In the genomic region with DNA sequence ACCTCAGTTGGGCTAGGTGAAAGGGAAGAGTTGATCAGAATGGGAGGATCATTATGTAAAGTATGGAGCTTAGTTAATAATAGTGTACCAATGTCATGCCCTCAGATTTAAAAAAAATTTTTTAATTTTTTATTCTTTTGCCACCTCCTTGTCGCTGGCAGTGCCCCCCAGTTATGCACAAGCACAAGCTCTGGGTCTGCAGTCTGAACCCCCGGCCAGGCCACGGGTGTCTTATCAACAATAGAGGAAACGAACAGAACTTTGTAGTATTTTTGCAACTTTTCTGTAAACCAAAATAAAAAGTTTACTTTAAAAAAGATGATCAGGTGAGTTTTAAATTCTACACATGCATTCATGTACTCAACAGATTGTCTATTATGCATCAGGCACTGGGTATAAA, we compare ENCODE assay signal across 10 cellular contexts. TPM values are rescaled to one million over a fixed set of nuclear protein-coding genes. Genes with fewer than 3 reads are reported as not detected.
A peak's percentile ranks its signal among the peaks of the same experiment; 100 is the strongest.
DNase-seq lines count a peak whose midpoint lies in the region; ATAC-seq and TF ChIP-seq lines count a peak whose summit lies in the region.
"Had no signal": no experiment of that assay in that cellular context is flagged by ENCODE, and none has a peak within 500 bp of the region (broad histone marks: within the 10 kb centered on the region; RNA-seq: fewer than 3 reads in every experiment).

No MANE protein-coding gene starts in this region.

- no peaks in the 10 kb centered on the region for H3K27me3 ChIP-seq in mammary epithelial cell (ENCODE audit: insufficient read depth, low read length)

- DNase-seq in MCF 10A (ENCODE audit: unreplicated experiment) (no peak), mammary epithelial cell (no peak), memory B cell (ENCODE audit: low spot score in 2 of 2) (no peak), type B pancreatic cell (ENCODE audit: extremely low spot score, unreplicated experiment) (no peak), NCI-H2196 treated with DMSO at 0.1 percent for 48 hours (lab: John Stamatoyannopoulos, UW; ENCODE audit: unreplicated experiment) (no peak), substantia nigra (lab: John Stamatoyannopoulos, UW) (no peak)
- DNase-seq in activated CD4-positive, alpha-beta memory T cell treated with anti-CD3 and anti-CD28 coated beads, Interleukin-2, amount 10 ng/mL, durations not matched to agents 7 days and 5 days = no peak
- DNase-seq in activated effector memory CD4-positive, alpha-beta T cell treated with Interleukin-2 at 50 U/mL for 16 hours = no peak
- DNase-seq: NCI-H1694 treated with DMSO at 0.1 percent for 48 hours had no signal

- H3K4me1 ChIP-seq in mammary epithelial cell (ENCODE audit: insufficient read depth, low read length) = peaks cover 11% of the 10 kb centered on the region

- peaks cover 36% of the 10 kb centered on the region for H3K79me2 ChIP-seq in mammary epithelial cell (ENCODE audit: insufficient read depth, low read length)

- peaks cover 11% of the 10 kb centered on the region for H3K36me3 Mint-ChIP-seq in MCF 10A (ENCODE audit: insufficient read depth, unreplicated experiment)
- H3K36me3 Mint-ChIP-seq in activated CD4-positive, alpha-beta memory T cell treated with anti-CD3 and anti-CD28 coated beads, Interleukin-2, amount 10 ng/mL, durations not matched to agents 7 days and 5 days (ENCODE audit: low read depth) = peaks cover 4% of the 10 kb centered on the region
- no peaks in the 10 kb centered on the region for H3K36me3 Mint-ChIP-seq in memory B cell
- H3K36me3 Mint-ChIP-seq in type B pancreatic cell = no peaks in the 10 kb centered on the region

- no peaks in the 10 kb centered on the region for H3K36me3 ChIP-seq in mammary epithelial cell (ENCODE audit: insufficient read depth, low read length)

- H3K4me3 ChIP-seq in mammary epithelial cell (replicated peaks in 1 of 3; ENCODE audit: insufficient read depth in 1 of 3, low read depth in 2 of 3, low read length in 3 of 3) = no peak overlapping the region

- H3K4me1 Mint-ChIP-seq in MCF 10A (ENCODE audit: insufficient read depth, unreplicated experiment) (peaks cover 7% of the 10 kb centered on the region), memory B cell (peaks cover 38% of the 10 kb centered on the region), type B pancreatic cell (ENCODE audit: unreplicated experiment) (peaks cover 10% of the 10 kb centered on the region)
- peaks cover 48% of the 10 kb centered on the region for H3K4me1 Mint-ChIP-seq in activated CD4-positive, alpha-beta memory T cell treated with anti-CD3 and anti-CD28 coated beads, Interleukin-2, amount 10 ng/mL, durations not matched to agents 7 days and 5 days

- H3K9ac ChIP-seq in mammary epithelial cell (ENCODE audit: insufficient read depth, low read length) = no peak overlapping the region

- no peak overlapping the region for H3K27ac ChIP-seq in mammary epithelial cell (ENCODE audit: insufficient read depth, low read depth, low read length)
- H3K27ac ChIP-seq in substantia nigra (ENCODE audit: low read depth, low read length, poor library complexity, severe bottlenecking) = no peak overlapping the region

- H3K27ac Mint-ChIP-seq in MCF 10A (ENCODE audit: low read depth, unreplicated experiment) (no peak overlapping the region), memory B cell (peak overlapping the region; percentile 94), type B pancreatic cell (peak overlapping the region; percentile 31)
- peak overlapping the region; percentile 92 for H3K27ac Mint-ChIP-seq in activated CD4-positive, alpha-beta memory T cell treated with anti-CD3 and anti-CD28 coated beads, Interleukin-2, amount 10 ng/mL, durations not matched to agents 7 days and 5 days

- CTCF ChIA-PET in MCF 10A (lab: Yijun Ruan, JAX) (interaction anchor here (0.6 to 3.0 kb wide), 8 partner anchors 10 to 125 kb away, joined by 3 to 19 read pairs (median 4); partner anchors contain the start of gene CCDC69), mammary epithelial cell (lab: Charles Lee; ENCODE audit: low non-redundant PET) (no interaction called here)
- CTCF ChIA-PET in activated CD4-positive, alpha-beta memory T cell treated with anti-CD3 and anti-CD28 coated beads, Interleukin-2, amount 10 ng/mL, durations not matched to agents 7 days and 5 days (lab: Charles Lee) = interaction anchor here (0.9 to 4.0 kb wide), 8 partner anchors 10 to 197 kb away, joined by 3 to 21 read pairs (median 14); partner anchors contain the start of genes ANXA6 and CCDC69

- H3K9me3 ChIP-seq in mammary epithelial cell (replicated peaks; ENCODE audit: insufficient read depth, low read length) = no peaks in the 10 kb centered on the region

- H3K4me3 Mint-ChIP-seq in MCF 10A (ENCODE audit: unreplicated experiment) = peak overlapping the region; percentile 79
- H3K4me3 Mint-ChIP-seq in activated CD4-positive, alpha-beta memory T cell treated with anti-CD3 and anti-CD28 coated beads, Interleukin-2, amount 10 ng/mL, durations not matched to agents 7 days and 5 days = peak overlapping the region; percentile 82
- H3K4me3 Mint-ChIP-seq in memory B cell = peak overlapping the region; percentile 99
- peak overlapping the region; percentile 85 for H3K4me3 Mint-ChIP-seq in type B pancreatic cell

- no peak overlapping the region for H2AFZ ChIP-seq in mammary epithelial cell (ENCODE audit: low read depth, low read length)

- TF ChIP-seq CTCF in MCF 10A (IDR thresholded peaks at IDR 0.05; ENCODE audit: unreplicated experiment) (no peak), mammary epithelial cell (conservative IDR thresholded peaks at IDR 0.05 in 1 of 2, IDR thresholded peaks at IDR 0.05 in 1 of 2; ENCODE audit: extremely low read depth in 1 of 2, insufficient read depth in 1 of 2, low read depth in 1 of 2, low read length in 2 of 2) (no peak), type B pancreatic cell (conservative IDR thresholded peaks at IDR 0.05) (no peak)

- POLR2A ChIA-PET in MCF 10A (lab: Yijun Ruan, JAX) = interaction anchor here (0.7 to 3.7 kb wide), 8 partner anchors 13 to 526 kb away, joined by 3 to 50 read pairs (median 8); partner anchors contain the start of gene TNIP1
- POLR2A ChIA-PET in activated CD4-positive, alpha-beta memory T cell treated with anti-CD3 and anti-CD28 coated beads, Interleukin-2, amount 10 ng/mL, durations not matched to agents 7 days and 5 days (lab: Charles Lee) = interaction anchor here (0.6 to 4.9 kb wide), 10 partner anchors 11 to 802 kb away, joined by 3 to 99 read pairs (median 4); partner anchors contain the start of genes ANXA6, CCDC69, G3BP1 and SLC36A1

- BruUV-seq in MCF 10A (replicated peaks; lab: Mats Ljungman, UMichigan) (no TSS peak), mammary epithelial cell (replicated peaks; lab: Mats Ljungman, UMichigan) (no TSS peak)

- no peak overlapping the region for H3K4me2 ChIP-seq in mammary epithelial cell (ENCODE audit: insufficient read depth, low read depth, low read length)

- in situ Hi-C loops in mammary epithelial cell (cut with MboI; ENCODE audit: low sequenced_read_pairs in 2 of 2) = no loop called here

- 98% methylated on average over 4 of the region's 4 CpGs for WGBS in mammary epithelial cell (ENCODE audit: low coverage, missing lambda C conversion rate)

- H4K20me1 ChIP-seq in mammary epithelial cell (ENCODE audit: insufficient read depth, low read length) = no peaks in the 10 kb centered on the region

- H3K27me3 Mint-ChIP-seq in MCF 10A (ENCODE audit: insufficient read depth, unreplicated experiment) = no peaks in the 10 kb centered on the region
- H3K27me3 Mint-ChIP-seq in activated CD4-positive, alpha-beta memory T cell treated with anti-CD3 and anti-CD28 coated beads, Interleukin-2, amount 10 ng/mL, durations not matched to agents 7 days and 5 days = no peaks in the 10 kb centered on the region
- H3K27me3 Mint-ChIP-seq in memory B cell = no peaks in the 10 kb centered on the region
- peaks cover 3% of the 10 kb centered on the region for H3K27me3 Mint-ChIP-seq in type B pancreatic cell

- ATAC-seq in memory B cell (ENCODE audit: low read depth) = no peak

- H3K9me3 Mint-ChIP-seq in MCF 10A (ENCODE audit: unreplicated experiment) (no peaks in the 10 kb centered on the region), memory B cell (no peaks in the 10 kb centered on the region), type B pancreatic cell (no peaks in the 10 kb centered on the region)
- no peaks in the 10 kb centered on the region for H3K9me3 Mint-ChIP-seq in activated CD4-positive, alpha-beta memory T cell treated with anti-CD3 and anti-CD28 coated beads, Interleukin-2, amount 10 ng/mL, durations not matched to agents 7 days and 5 days

- intact Hi-C loops in MCF 10A (cut with micrococcal nuclease) = loop anchor here (5.0 to 10.0 kb wide), 2 partner anchors 46 to 493 kb away; no protein-coding TSS in a partner anchor
- intact Hi-C loops in mammary epithelial cell (cut with micrococcal nuclease) = loop anchor here (1.0 to 5.0 kb wide), 3 partner anchors 46 to 176 kb away; no protein-coding TSS in a partner anchor

- dilution Hi-C loops in mammary epithelial cell (cut with HindIII; ENCODE audit: low sequenced_read_pairs) = no loop called here

RNA-seq across cellular contexts. Expression of gene GM2A, which starts 1.4 kb away (rescaled TPM):
- total RNA-seq in MCF 10A (2022) (28.9 and 36.1 TPM in 2 replicates), mammary epithelial cell (100 to 1,000 TPM; 114 to 138 TPM), type B pancreatic cell (ENCODE audit: low replicate concordance) (38.1 and 51.3 TPM in 2 replicates)
- 88.4 TPM for polyA plus RNA-seq in mammary epithelial cell
- polyA minus RNA-seq in mammary epithelial cell = 238 TPM
- 10 to 100 TPM; 22.4 to 24.5 TPM for total RNA-seq in activated CD4-positive, alpha-beta memory T cell treated with anti-CD3 and anti-CD28 coated beads, Interleukin-2, amount 10 ng/mL, durations not matched to agents 7 days and 5 days

RNA-seq across cellular contexts. Expression of gene CCDC69, which starts 27.7 kb away (rescaled TPM):
- total RNA-seq in MCF 10A (2022) = 2.8 and 3.0 TPM in 2 replicates
- 1 to 10 TPM in 1 of 2 donors, under 1 TPM in 1; 0.17 to 1.3 TPM for total RNA-seq in mammary epithelial cell
- 2.2 TPM for polyA plus RNA-seq in mammary epithelial cell
- polyA minus RNA-seq in mammary epithelial cell = 0.16 TPM
- total RNA-seq in activated CD4-positive, alpha-beta memory T cell treated with anti-CD3 and anti-CD28 coated beads, Interleukin-2, amount 10 ng/mL, durations not matched to agents 7 days and 5 days = 10 to 100 TPM; 62.6 to 64.2 TPM
- 11.2 and 24.3 TPM in 2 replicates for total RNA-seq in type B pancreatic cell (ENCODE audit: low replicate concordance)

RNA-seq across cellular contexts. Expression of gene SLC36A3, which starts 51.9 kb away (rescaled TPM):
- total RNA-seq in MCF 10A (2022) (not detected in 2 replicates), mammary epithelial cell (not detected), type B pancreatic cell (ENCODE audit: low replicate concordance) (not detected in 2 replicates)
- polyA plus RNA-seq in mammary epithelial cell = not detected
- polyA minus RNA-seq in mammary epithelial cell = not detected
- total RNA-seq in activated CD4-positive, alpha-beta memory T cell treated with anti-CD3 and anti-CD28 coated beads, Interleukin-2, amount 10 ng/mL, durations not matched to agents 7 days and 5 days = not detected
- total RNA-seq: chondrocyte had no signal
